17 cellular contexts compared by ENCODE assay signal in genomic region chr6:158674342-158674969, GRCh38.
"Had no signal": no experiment of that assay in that cellular context is flagged by ENCODE, and none has a peak within 500 bp of the region (broad histone marks: within the 10 kb centered on the region; RNA-seq: fewer than 3 reads in every experiment).

No MANE protein-coding gene starts in this region.

- H3K9me3 Mint-ChIP-seq: activated naive CD8-positive, alpha-beta T cell treated with anti-CD3 and anti-CD28 coated beads, Interleukin-2, amount 10 ng/mL, durations not matched to agents 7 days and 5 days; activated T-helper 17 cell treated with anti-CD3 and anti-CD28 coated beads, Interleukin-2, amount 50 U/mL, for 72 hours; naive thymus-derived CD8-positive, alpha-beta T cell had no signal

- ATAC-seq: activated T-helper 17 cell treated with anti-CD3 and anti-CD28 coated beads, Interleukin-2, amount 50 U/mL, for 72 hours; body of pancreas; lower lobe of right lung; naive thymus-derived CD8-positive, alpha-beta T cell had no signal

- H3K27ac Mint-ChIP-seq: activated CD4-positive, alpha-beta T cell treated with anti-CD3 and anti-CD28 coated beads, Interleukin-2, amount 10 ng/mL, durations not matched to agents 7 days and 5 days; activated naive CD8-positive, alpha-beta T cell treated with anti-CD3 and anti-CD28 coated beads, Interleukin-2, amount 10 ng/mL, durations not matched to agents 7 days and 5 days; activated T-helper 17 cell treated with anti-CD3 and anti-CD28 coated beads, Interleukin-2, amount 50 U/mL, for 72 hours had no signal

- H3K4me3 Mint-ChIP-seq: activated CD4-positive, alpha-beta T cell treated with anti-CD3 and anti-CD28 coated beads, Interleukin-2, amount 10 ng/mL, durations not matched to agents 7 days and 5 days; activated naive CD8-positive, alpha-beta T cell treated with anti-CD3 and anti-CD28 coated beads, Interleukin-2, amount 10 ng/mL, durations not matched to agents 7 days and 5 days; activated T-helper 17 cell treated with anti-CD3 and anti-CD28 coated beads, Interleukin-2, amount 50 U/mL, for 72 hours; naive thymus-derived CD8-positive, alpha-beta T cell had no signal

- H3K4me1 Mint-ChIP-seq: activated CD4-positive, alpha-beta T cell treated with anti-CD3 and anti-CD28 coated beads, Interleukin-2, amount 10 ng/mL, durations not matched to agents 7 days and 5 days had no signal

- DNase-seq: activated CD4-positive, alpha-beta T cell treated with anti-CD3 and anti-CD28 coated beads, Interleukin-2, amount 10 ng/mL, durations not matched to agents 7 days and 5 days; activated naive CD4-positive, alpha-beta T cell treated with Interleukin-2 at 50 U/mL for 16 hours; activated naive CD8-positive, alpha-beta T cell treated with anti-CD3 and anti-CD28 coated beads, Interleukin-2, amount 10 ng/mL, durations not matched to agents 7 days and 5 days; activated T-cell treated with anti-CD3 and anti-CD28 coated beads for 4 hours; amygdala; body of pancreas; dorsolateral prefrontal cortex; lower lobe of right lung; naive thymus-derived CD8-positive, alpha-beta T cell; posterior cingulate gyrus; spleen; stimulated activated CD4-positive, alpha-beta T cell treated with anti-CD3 and anti-CD28 coated beads, Interleukin-4, amount 100 ng/mL, for 4 hours; stimulated activated naive CD4-positive, alpha-beta T cell; substantia nigra; T-helper 1 cell; T1000 had no signal
